20 cellular contexts compared by ENCODE assay signal in the genomic region with DNA sequence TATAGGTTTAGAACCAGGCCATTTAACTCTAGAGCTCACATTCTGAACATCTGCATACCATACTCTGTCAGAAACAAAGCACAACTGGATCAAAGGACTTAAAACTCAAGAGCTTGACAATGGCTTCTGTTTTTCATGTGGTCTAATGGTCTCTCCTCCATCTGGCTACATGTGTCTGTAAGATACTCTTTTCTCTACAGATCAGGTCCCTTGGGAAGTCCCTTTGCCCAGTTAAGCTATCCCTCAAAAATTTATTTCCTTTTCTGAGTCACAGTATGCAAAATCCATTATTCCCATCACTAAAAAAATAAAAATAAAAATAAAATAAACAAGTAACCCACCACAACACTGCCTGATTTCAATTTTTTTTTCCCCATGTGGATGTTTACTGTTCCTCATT.
"Had no signal": no experiment of that assay in that cellular context is flagged by ENCODE, and none has a peak within 500 bp of the region (broad histone marks: within the 10 kb centered on the region; RNA-seq: fewer than 3 reads in every experiment).

No MANE protein-coding gene starts in this region.

- H3K27ac ChIP-seq: cardiac muscle cell, heart left ventricle, neutrophil, ovary, psoas muscle, right atrium auricular region, suprapubic skin, transverse colon had no signal

- DNase-seq: activated naive CD4-positive, alpha-beta T cell; activated naive CD8-positive, alpha-beta T cell treated with anti-CD3 and anti-CD28 coated beads, Interleukin-2, amount 10 ng/mL, durations not matched to agents 7 days and 5 days; activated T-cell treated with anti-CD3 and anti-CD28 coated beads, Interleukin-2, amount 50 U/mL, for 4 hours; amygdala; cortex of kidney; endodermal cell; heart left ventricle; islet precursor cell; left cardiac atrium; ovary; psoas muscle; stimulated activated CD4-positive, alpha-beta T cell treated with anti-CD3 and anti-CD28 coated beads, Interleukin-2, amount 100 ng/mL, for 24 hours; stimulated activated naive CD8-positive, alpha-beta T cell treated with anti-CD3 and anti-CD28 coated beads, Interleukin-15, amount 100 ng/mL, for 72 hours; T-cell; transverse colon had no signal

- H3K9me3 ChIP-seq: neutrophil, ovary, psoas muscle, right atrium auricular region, suprapubic skin, transverse colon had no signal

- H3K4me1 ChIP-seq: heart left ventricle, psoas muscle, right atrium auricular region, suprapubic skin, transverse colon had no signal

- H3K4me3 ChIP-seq: cardiac muscle cell, heart left ventricle, ovary, psoas muscle, right atrium auricular region, skin epidermis, suprapubic skin, transverse colon had no signal

- H3K27me3 ChIP-seq: cardiac muscle cell, heart left ventricle, neutrophil, ovary, right atrium auricular region, suprapubic skin, transverse colon had no signal

- H3K36me3 ChIP-seq: cardiac muscle cell, heart left ventricle, neutrophil, ovary, right atrium auricular region, suprapubic skin, transverse colon had no signal
